Comparison of ENCODE assay signal across 8 cellular contexts in the genomic region with DNA sequence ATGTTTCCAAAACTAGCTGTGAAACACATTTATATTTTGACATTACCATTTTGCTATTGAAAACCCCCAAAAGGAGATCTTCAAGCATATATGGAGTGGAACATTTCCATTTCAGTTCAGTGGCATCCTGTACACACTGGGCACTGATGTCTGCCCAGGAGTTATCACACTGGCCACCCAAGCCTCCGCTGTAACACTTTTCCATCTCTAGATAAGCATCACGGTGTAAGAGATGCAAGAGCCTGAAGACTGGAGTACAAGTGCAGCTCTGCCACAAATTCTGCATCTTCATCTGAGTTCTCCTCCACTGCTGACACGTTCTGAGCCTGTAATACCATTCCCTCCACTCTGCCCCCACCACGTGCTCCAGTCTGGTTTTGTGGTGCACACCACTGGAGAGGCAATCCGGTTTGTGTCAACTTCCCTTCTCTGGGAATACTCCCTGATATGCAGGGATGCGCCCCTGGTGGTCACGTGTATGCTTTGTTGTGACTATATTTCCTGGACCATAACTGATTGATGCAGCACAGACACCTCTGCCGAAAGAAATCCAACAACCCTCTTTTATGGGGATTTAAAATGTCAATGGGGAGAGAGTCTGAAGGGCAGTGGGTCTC. TPM values are rescaled to one million over a fixed set of nuclear protein-coding genes. Genes with fewer than 3 reads are reported as not detected.
DNase-seq lines count a peak whose midpoint lies in the region; ATAC-seq and TF ChIP-seq lines count a peak whose summit lies in the region.

No MANE protein-coding gene starts in this region.

- DNase-seq in DMS 273 (lab: John Stamatoyannopoulos, UW; ENCODE audit: unreplicated experiment) (peak; percentile 52), DMS 273 treated with DMSO at 0.1 percent for 48 hours (lab: John Stamatoyannopoulos, UW) (no peak), NCI-H1694 treated with DMSO at 0.1 percent for 48 hours (lab: John Stamatoyannopoulos, UW) (peak; percentile 67), endothelial cell (ENCODE audit: low spot score) (no peak), osteocyte (ENCODE audit: extremely low spot score, unreplicated experiment) (no peak), GDM1 (lab: John Stamatoyannopoulos, UW) (no peak)

- H3K27ac Mint-ChIP-seq in endothelial cell (ENCODE audit: unreplicated experiment) (peak overlapping the region; percentile 11), osteocyte (ENCODE audit: unreplicated experiment) (no peak overlapping the region)

- H3K27me3 Mint-ChIP-seq in endothelial cell (ENCODE audit: unreplicated experiment) (no peaks in the 10 kb centered on the region), osteocyte (ENCODE audit: unreplicated experiment) (no peaks in the 10 kb centered on the region)

- ATAC-seq in HG02759 (IDR thresholded peaks at IDR 0.05; ENCODE audit: unreplicated experiment) (no peak), GM21825 (IDR thresholded peaks at IDR 0.05; ENCODE audit: unreplicated experiment) (no peak)

- H3K9me3 Mint-ChIP-seq in endothelial cell (ENCODE audit: unreplicated experiment) (no peaks in the 10 kb centered on the region), osteocyte (ENCODE audit: unreplicated experiment) (no peaks in the 10 kb centered on the region)

- peaks cover 7% of the 10 kb centered on the region for H3K36me3 Mint-ChIP-seq in endothelial cell (ENCODE audit: low read depth, unreplicated experiment)
- no peaks in the 10 kb centered on the region for H3K36me3 Mint-ChIP-seq in osteocyte (ENCODE audit: unreplicated experiment)

- TF ChIP-seq CTCF in endothelial cell (IDR thresholded peaks at IDR 0.05; ENCODE audit: unreplicated experiment) = no peak
- peak; percentile 27 for TF ChIP-seq CTCF in osteocyte (IDR thresholded peaks at IDR 0.05)

- peaks cover 31% of the 10 kb centered on the region for H3K4me1 Mint-ChIP-seq in endothelial cell (ENCODE audit: unreplicated experiment)
- peaks cover 27% of the 10 kb centered on the region for H3K4me1 Mint-ChIP-seq in osteocyte (ENCODE audit: unreplicated experiment)

- H3K4me3 Mint-ChIP-seq in endothelial cell (ENCODE audit: unreplicated experiment) = peak overlapping the region; percentile 27
- no peak overlapping the region for H3K4me3 Mint-ChIP-seq in osteocyte (ENCODE audit: unreplicated experiment)

RNA-seq across cellular contexts. Expression of gene SPTLC2, which starts 12.7 kb away (rescaled TPM):
- 63.6 TPM for total RNA-seq in endothelial cell (ENCODE audit: unreplicated experiment)
- 28.1 and 31.3 TPM in 2 replicates for total RNA-seq in osteocyte

Comparison
In these comparisons a context has a peak if more than half of its experiments do, and no peak if none do; other contexts are left out.
1. DNase-seq: peak in DMS 273 (single experiment) and NCI-H1694 treated with DMSO at 0.1 percent for 48 hours (single experiment); none in DMS 273 treated with DMSO at 0.1 percent for 48 hours (single experiment), endothelial cell (single experiment), osteocyte (single experiment) and GDM1 (single experiment).